ENCODE assay signal across 1 cellular context in the genomic region with DNA sequence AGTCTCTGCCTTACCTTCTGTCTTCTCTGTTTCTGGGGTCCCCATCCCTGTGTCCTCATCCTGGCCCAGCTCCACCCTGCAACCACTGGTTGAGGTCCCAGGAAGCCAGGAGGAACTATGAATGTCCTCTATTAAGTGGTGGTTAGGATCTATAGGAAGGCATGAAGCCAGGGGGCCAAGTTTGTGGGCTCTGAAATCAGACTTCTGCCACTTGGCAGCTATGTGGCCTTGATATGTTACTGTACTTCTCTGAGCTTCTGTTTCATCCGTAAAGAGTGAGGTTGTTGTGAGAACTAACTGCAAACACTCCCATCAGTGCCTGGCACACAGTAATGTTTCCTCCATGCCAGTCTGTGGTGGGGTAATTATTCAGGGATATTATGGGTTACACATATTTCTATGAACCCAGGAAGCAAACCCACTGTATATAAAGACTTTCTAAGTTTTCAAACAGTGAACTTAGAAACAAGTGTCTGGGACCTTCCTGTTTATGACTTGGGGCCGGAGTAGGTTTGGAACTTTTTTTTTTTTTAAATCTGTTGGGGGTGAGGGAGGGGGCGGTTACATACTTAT.
TF ChIP-seq lines count a peak whose summit lies in the region.

No MANE protein-coding gene starts in this region.

TF ChIP-seq in HepG2, 621 proteins besides CTCF, POLR2A, EP300 and RAD21:
- no peak for TF ChIP-seq TBL1XR1 (IDR thresholded peaks at IDR 0.05; ENCODE audit: borderline replicate concordance, low read length, partially characterized antibody)
- TF ChIP-seq, protein P1, sequence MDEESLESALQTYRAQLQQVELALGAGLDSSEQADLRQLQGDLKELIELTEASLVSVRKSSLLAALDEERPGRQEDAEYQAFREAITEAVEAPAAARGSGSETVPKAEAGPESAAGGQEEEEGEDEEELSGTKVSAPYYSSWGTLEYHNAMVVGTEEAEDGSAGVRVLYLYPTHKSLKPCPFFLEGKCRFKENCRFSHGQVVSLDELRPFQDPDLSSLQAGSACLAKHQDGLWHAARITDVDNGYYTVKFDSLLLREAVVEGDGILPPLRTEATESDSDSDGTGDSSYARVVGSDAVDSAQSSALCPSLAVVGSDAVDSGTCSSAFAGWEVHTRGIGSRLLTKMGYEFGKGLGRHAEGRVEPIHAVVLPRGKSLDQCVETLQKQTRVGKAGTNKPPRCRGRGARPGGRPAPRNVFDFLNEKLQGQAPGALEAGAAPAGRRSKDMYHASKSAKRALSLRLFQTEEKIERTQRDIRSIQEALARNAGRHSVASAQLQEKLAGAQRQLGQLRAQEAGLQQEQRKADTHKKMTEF (CRISPR knock-in tag; IDR thresholded peaks at IDR 0.05): no peak
TF ChIP-seq in HepG2: peak in this region for 0.
